ENCODE assay signal across 37 cellular contexts in genomic region chr19:15074371-15074770, GRCh38. TPM values are rescaled to one million over a fixed set of nuclear protein-coding genes. Genes with fewer than 3 reads are reported as not detected.
"Had no signal": no experiment of that assay in that cellular context is flagged by ENCODE, and none has a peak within 500 bp of the region (broad histone marks: within the 10 kb centered on the region; RNA-seq: fewer than 3 reads in every experiment).

No MANE protein-coding gene starts in this region.

- H3K27ac ChIP-seq: VCaP had no signal

- DNase-seq: activated B cell treated with CpG ODN at 0.5 μM for 24 hours; activated CD4-positive, alpha-beta memory T cell treated with anti-CD3 and anti-CD28 coated beads for 36 hours; activated CD4-positive, alpha-beta T cell treated with anti-CD3 and anti-CD28 coated beads for 4 hours; activated CD4-positive, alpha-beta T cell treated with anti-CD3 and anti-CD28 coated beads, Interleukin-2, amount 50 U/mL, for 1 hour; activated CD4-positive, CD25-positive, alpha-beta regulatory T cell treated with anti-CD3 and anti-CD28 coated beads, Interleukin-2, amount 50 U/mL, for 72 hours; activated CD8-positive, alpha-beta memory T cell treated with anti-CD3 and anti-CD28 coated beads, Interleukin-2, amount 50 U/mL, for 4 hours; activated effector memory CD4-positive, alpha-beta T cell treated with Interleukin-2 at 50 U/mL for 16 hours; activated naive CD4-positive, alpha-beta T cell treated with anti-CD3 and anti-CD28 coated beads, Interleukin-2, amount 10 ng/mL, durations not matched to agents 7 days and 5 days; activated naive CD8-positive, alpha-beta T cell treated with anti-CD3 and anti-CD28 coated beads, Interleukin-2, amount 50 U/mL, for 24 hours; activated T-cell treated with anti-CD3 and anti-CD28 coated beads for 4 hours; activated T-cell treated with anti-CD3 and anti-CD28 coated beads, Interleukin-2, amount 50 U/mL, for 48 hours; anterior cingulate cortex; central memory CD4-positive, alpha-beta T cell; Kasumi-1; KG1; MM.1S; MV-4-11; NCI-H1092; NCI-H1436 treated with DMSO at 0.1 percent for 48 hours; NCI-H187; NCI-H2029 treated with DMSO at 0.1 percent for 48 hours; NCI-H2107; NCI-H2171; NCI-H510A; NCI-H526; NCI-H748 treated with DMSO at 0.1 percent for 48 hours; NK-92 treated with Interleukin-12 subunit alpha and Interleukin-12 subunit beta, amount 100 ng/mL, for 24 hours; RPMI8226; SIG-M5; T-cell; T-helper 2 cell; T-helper 9 cell had no signal

- ATAC-seq: activated naive CD8-positive, alpha-beta T cell treated with anti-CD3 and anti-CD28 coated beads, Interleukin-2, amount 50 U/mL, for 24 hours; Right ventricle myocardium inferior; SK-N-SH treated with all-trans-retinoic acid at 6 μM for 48 hours; T-cell had no signal

RNA-seq across cellular contexts. Expression of gene OR1I1, which starts 7.6 kb away (rescaled TPM):
- total RNA-seq: activated B cell treated with CpG ODN at 0.5 μM for 24 hours; activated CD4-positive, alpha-beta memory T cell treated with anti-CD3 and anti-CD28 coated beads for 36 hours; cerebellum; Right ventricle myocardium inferior; SK-MEL-5; T-cell had no signal

RNA-seq across cellular contexts. Expression of gene CASP14, which starts 25.1 kb away (rescaled TPM):
- total RNA-seq: activated B cell treated with CpG ODN at 0.5 μM for 24 hours; activated CD4-positive, alpha-beta memory T cell treated with anti-CD3 and anti-CD28 coated beads for 36 hours; cerebellum; Right ventricle myocardium inferior; SK-MEL-5; T-cell had no signal

RNA-seq across cellular contexts. Expression of gene SYDE1, which starts 32.8 kb away (rescaled TPM):
- total RNA-seq: activated B cell treated with CpG ODN at 0.5 μM for 24 hours had no signal
